ENCODE assay signal across 1 cellular context in genomic region chr9:127947841-127948710, GRCh38.
TF ChIP-seq lines count a peak whose summit lies in the region.

No MANE protein-coding gene starts in this region.

TF ChIP-seq in H1, 55 proteins besides CTCF, POLR2A, EP300 and RAD21:
- TF ChIP-seq TEAD4 (IDR thresholded peaks at IDR 0.05; ENCODE audit: low read depth, low read length) = no peak
- no peak for TF ChIP-seq POLR2AphosphoS5 (IDR thresholded peaks at IDR 0.05; ENCODE audit: low read depth, low read length)
- TF ChIP-seq, protein P1, sequence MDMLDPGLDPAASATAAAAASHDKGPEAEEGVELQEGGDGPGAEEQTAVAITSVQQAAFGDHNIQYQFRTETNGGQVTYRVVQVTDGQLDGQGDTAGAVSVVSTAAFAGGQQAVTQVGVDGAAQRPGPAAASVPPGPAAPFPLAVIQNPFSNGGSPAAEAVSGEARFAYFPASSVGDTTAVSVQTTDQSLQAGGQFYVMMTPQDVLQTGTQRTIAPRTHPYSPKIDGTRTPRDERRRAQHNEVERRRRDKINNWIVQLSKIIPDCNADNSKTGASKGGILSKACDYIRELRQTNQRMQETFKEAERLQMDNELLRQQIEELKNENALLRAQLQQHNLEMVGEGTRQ (IDR thresholded peaks at IDR 0.05; ENCODE audit: low read length) = no peak
- TF ChIP-seq TAF1 (IDR thresholded peaks at IDR 0.05; ENCODE audit: low read depth, low read length) = no peak
- TF ChIP-seq SIRT6 (IDR thresholded peaks at IDR 0.05; ENCODE audit: low read length) = no peak
- TF ChIP-seq ASH2L (IDR thresholded peaks at IDR 0.05; ENCODE audit: low read length) = no peak
- TF ChIP-seq HDAC6 (IDR thresholded peaks at IDR 0.05; ENCODE audit: low read depth, low read length) = no peak
- no peak for TF ChIP-seq SIX5 (IDR thresholded peaks at IDR 0.05; ENCODE audit: low read depth, low read length)
- TF ChIP-seq, protein P2, sequence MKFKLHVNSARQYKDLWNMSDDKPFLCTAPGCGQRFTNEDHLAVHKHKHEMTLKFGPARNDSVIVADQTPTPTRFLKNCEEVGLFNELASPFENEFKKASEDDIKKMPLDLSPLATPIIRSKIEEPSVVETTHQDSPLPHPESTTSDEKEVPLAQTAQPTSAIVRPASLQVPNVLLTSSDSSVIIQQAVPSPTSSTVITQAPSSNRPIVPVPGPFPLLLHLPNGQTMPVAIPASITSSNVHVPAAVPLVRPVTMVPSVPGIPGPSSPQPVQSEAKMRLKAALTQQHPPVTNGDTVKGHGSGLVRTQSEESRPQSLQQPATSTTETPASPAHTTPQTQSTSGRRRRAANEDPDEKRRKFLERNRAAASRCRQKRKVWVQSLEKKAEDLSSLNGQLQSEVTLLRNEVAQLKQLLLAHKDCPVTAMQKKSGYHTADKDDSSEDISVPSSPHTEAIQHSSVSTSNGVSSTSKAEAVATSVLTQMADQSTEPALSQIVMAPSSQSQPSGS (IDR thresholded peaks at IDR 0.05; ENCODE audit: low read length) = no peak
- TF ChIP-seq KDM4A (IDR thresholded peaks at IDR 0.05; ENCODE audit: low read depth, low read length, severe bottlenecking) = no peak
TF ChIP-seq in H1: peak in this region for 0.
